In genomic region chr3:186154641-186155040, GRCh38 we compare ENCODE assay signal across 36 cellular contexts.
"Had no signal": no experiment of that assay in that cellular context is flagged by ENCODE, and none has a peak within 500 bp of the region (broad histone marks: within the 10 kb centered on the region; RNA-seq: fewer than 3 reads in every experiment).

No MANE protein-coding gene starts in this region.

- H3K27me3 ChIP-seq: adrenal gland, body of pancreas, brain microvascular endothelial cell, breast epithelium had no signal

- H3K4me3 Mint-ChIP-seq: activated B cell treated with CpG ODN at 0.5 μM for 24 hours; activated CD4-positive, alpha-beta memory T cell treated with anti-CD3 and anti-CD28 coated beads, Interleukin-2, amount 10 ng/mL, durations not matched to agents 7 days and 5 days; activated CD4-positive, alpha-beta T cell treated with anti-CD3 and anti-CD28 coated beads, Interleukin-2, amount 10 ng/mL, durations not matched to agents 7 days and 5 days; activated CD8-positive, alpha-beta memory T cell treated with anti-CD3 and anti-CD28 coated beads, Interleukin-2, amount 10 ng/mL, durations not matched to agents 7 days and 5 days; activated CD8-positive, alpha-beta T cell treated with anti-CD3 and anti-CD28 coated beads, Interleukin-2, amount 10 ng/mL, durations not matched to agents 7 days and 5 days; activated naive CD4-positive, alpha-beta T cell treated with anti-CD3 and anti-CD28 coated beads for 36 hours; activated naive CD8-positive, alpha-beta T cell treated with anti-CD3 and anti-CD28 coated beads for 36 hours; activated T-cell treated with anti-CD3 and anti-CD28 coated beads, Interleukin-2, amount 50 U/mL, for 4 hours; activated T-cell treated with anti-CD3 and anti-CD28 coated beads, Interleukin-2, amount 50 U/mL, for 72 hours; activated T-helper 1 cell treated with anti-CD3 and anti-CD28 coated beads, Interleukin-12 subunit alpha, Interleukin-12 subunit beta, Interleukin-2, Interleukin-4 antibody, amounts not matched to agents 30 ng/mL and 10 ng/mL and 1 ng/mL, durations not matched to agents 14 hours and 24 hours and 36 hours; activated T-helper 17 cell treated with anti-CD3 and anti-CD28 coated beads, Interleukin-2, amount 50 U/mL, for 72 hours; T-helper 1 cell treated with Interleukin-12 subunit alpha and Interleukin-12 subunit beta and Interleukin-4 antibody, amounts not matched to agents 30 μg/mL and 1 μg/mL, for 36 hours; T-helper 2 cell treated with Interferon-gamma antibody and Interleukin-4, amounts not matched to agents 5 μg/mL and 100 μg/mL, for 36 hours had no signal

- H3K27ac Mint-ChIP-seq: activated CD4-positive, alpha-beta memory T cell treated with anti-CD3 and anti-CD28 coated beads, Interleukin-2, amount 10 ng/mL, durations not matched to agents 7 days and 5 days; activated CD4-positive, alpha-beta T cell treated with anti-CD3 and anti-CD28 coated beads, Interleukin-2, amount 10 ng/mL, durations not matched to agents 7 days and 5 days; activated CD8-positive, alpha-beta memory T cell treated with anti-CD3 and anti-CD28 coated beads, Interleukin-2, amount 10 ng/mL, durations not matched to agents 7 days and 5 days; activated CD8-positive, alpha-beta T cell treated with anti-CD3 and anti-CD28 coated beads, Interleukin-2, amount 10 ng/mL, durations not matched to agents 7 days and 5 days; activated naive CD4-positive, alpha-beta T cell treated with anti-CD3 and anti-CD28 coated beads for 36 hours; activated naive CD4-positive, alpha-beta T cell treated with anti-CD3 and anti-CD28 coated beads, Interleukin-2, amount 50 U/mL, for 72 hours; activated naive CD8-positive, alpha-beta T cell treated with anti-CD3 and anti-CD28 coated beads for 36 hours; activated T-cell treated with anti-CD3 and anti-CD28 coated beads, Interleukin-2, amount 50 U/mL, for 72 hours; activated T-helper 1 cell treated with anti-CD3 and anti-CD28 coated beads, Interleukin-12 subunit alpha, Interleukin-12 subunit beta, Interleukin-2, Interleukin-4 antibody, amounts not matched to agents 30 ng/mL and 10 ng/mL and 1 ng/mL, durations not matched to agents 14 hours and 24 hours and 36 hours; activated T-helper 17 cell treated with anti-CD3 and anti-CD28 coated beads, Interleukin-2, amount 50 U/mL, for 72 hours; T-helper 1 cell treated with Interleukin-12 subunit alpha and Interleukin-12 subunit beta and Interleukin-4 antibody, amounts not matched to agents 30 μg/mL and 1 μg/mL, for 36 hours; T-helper 2 cell treated with Interferon-gamma antibody and Interleukin-4, amounts not matched to agents 5 μg/mL and 100 μg/mL, for 36 hours had no signal

- DNase-seq: activated B cell treated with CpG ODN at 0.5 μM for 24 hours; activated CD4-positive, alpha-beta memory T cell treated with anti-CD3 and anti-CD28 coated beads, Interleukin-2, amount 10 ng/mL, durations not matched to agents 7 days and 5 days; activated CD4-positive, alpha-beta T cell treated with anti-CD3 and anti-CD28 coated beads for 48 hours; activated CD4-positive, alpha-beta T cell treated with anti-CD3 and anti-CD28 coated beads, Interleukin-2, amount 10 ng/mL, durations not matched to agents 7 days and 5 days; activated CD4-positive, alpha-beta T cell treated with anti-CD3 and anti-CD28 coated beads, Interleukin-2, amount 50 U/mL, for 48 hours; activated CD4-positive, CD25-positive, alpha-beta regulatory T cell treated with anti-CD3 and anti-CD28 coated beads, Interleukin-2, amount 50 U/mL, for 72 hours; activated CD8-positive, alpha-beta memory T cell treated with anti-CD3 and anti-CD28 coated beads for 24 hours; activated CD8-positive, alpha-beta memory T cell treated with anti-CD3 and anti-CD28 coated beads, Interleukin-2, amount 10 ng/mL, durations not matched to agents 7 days and 5 days; activated CD8-positive, alpha-beta memory T cell treated with anti-CD3 and anti-CD28 coated beads, Interleukin-2, amount 50 U/mL, for 48 hours; activated CD8-positive, alpha-beta T cell treated with anti-CD3 and anti-CD28 coated beads, Interleukin-2, amount 10 ng/mL, durations not matched to agents 7 days and 5 days; activated effector memory CD4-positive, alpha-beta T cell treated with anti-CD3 and anti-CD28 coated beads, Interleukin-2, amount 50 U/mL, for 16 hours; activated gamma-delta T cell treated with Interleukin-2 at 50 U/mL for 16 hours; activated naive CD4-positive, alpha-beta T cell; activated naive CD4-positive, alpha-beta T cell treated with anti-CD3 and anti-CD28 coated beads for 36 hours; activated naive CD4-positive, alpha-beta T cell treated with anti-CD3 and anti-CD28 coated beads, Interleukin-2, amount 50 U/mL, for 16 hours; activated naive CD8-positive, alpha-beta T cell treated with anti-CD3 and anti-CD28 coated beads for 36 hours; activated T-cell treated with anti-CD3 and anti-CD28 coated beads, Interleukin-2, amount 50 U/mL, for 1 hour; activated T-cell treated with anti-CD3 and anti-CD28 coated beads, Interleukin-2, amount 50 U/mL, for 4 hours; activated T-cell treated with anti-CD3 and anti-CD28 coated beads, Interleukin-2, amount 50 U/mL, for 72 hours; adrenal gland; amniotic stem cell; aorta; body of pancreas; brain microvascular endothelial cell; central memory CD4-positive, alpha-beta T cell; cerebellar nuclear complex; T-helper 1 cell; T-helper 2 cell; T-helper 9 cell had no signal

- H3K36me3 ChIP-seq: brain microvascular endothelial cell, breast epithelium had no signal

- ATAC-seq: activated CD8-positive, alpha-beta memory T cell treated with anti-CD3 and anti-CD28 coated beads, Interleukin-2, amount 10 ng/mL, durations not matched to agents 7 days and 5 days; activated CD8-positive, alpha-beta T cell treated with anti-CD3 and anti-CD28 coated beads, Interleukin-2, amount 10 ng/mL, durations not matched to agents 7 days and 5 days; activated naive CD4-positive, alpha-beta T cell treated with anti-CD3 and anti-CD28 coated beads, Interleukin-2, amount 50 U/mL, for 72 hours; activated T-cell treated with anti-CD3 and anti-CD28 coated beads, Interleukin-2, amount 50 U/mL, for 4 hours; activated T-cell treated with anti-CD3 and anti-CD28 coated beads, Interleukin-2, amount 50 U/mL, for 72 hours; activated T-helper 17 cell treated with anti-CD3 and anti-CD28 coated beads, Interleukin-2, amount 50 U/mL, for 72 hours; body of pancreas had no signal

- H3K9me3 ChIP-seq: adrenal gland, body of pancreas, breast epithelium had no signal

- H3K27ac ChIP-seq: adrenal gland, body of pancreas, brain microvascular endothelial cell, breast epithelium, VCaP had no signal

- H3K9me3 Mint-ChIP-seq: activated B cell treated with CpG ODN at 0.5 μM for 24 hours; activated CD4-positive, alpha-beta memory T cell treated with anti-CD3 and anti-CD28 coated beads, Interleukin-2, amount 10 ng/mL, durations not matched to agents 7 days and 5 days; activated CD4-positive, alpha-beta T cell treated with anti-CD3 and anti-CD28 coated beads, Interleukin-2, amount 10 ng/mL, durations not matched to agents 7 days and 5 days; activated naive CD4-positive, alpha-beta T cell treated with anti-CD3 and anti-CD28 coated beads for 36 hours; activated T-cell treated with anti-CD3 and anti-CD28 coated beads, Interleukin-2, amount 50 U/mL, for 4 hours; activated T-helper 1 cell treated with anti-CD3 and anti-CD28 coated beads, Interleukin-12 subunit alpha, Interleukin-12 subunit beta, Interleukin-2, Interleukin-4 antibody, amounts not matched to agents 30 ng/mL and 10 ng/mL and 1 ng/mL, durations not matched to agents 14 hours and 24 hours and 36 hours; activated T-helper 17 cell treated with anti-CD3 and anti-CD28 coated beads, Interleukin-2, amount 50 U/mL, for 72 hours; T-helper 1 cell treated with Interleukin-12 subunit alpha and Interleukin-12 subunit beta and Interleukin-4 antibody, amounts not matched to agents 30 μg/mL and 1 μg/mL, for 36 hours; T-helper 2 cell treated with Interferon-gamma antibody and Interleukin-4, amounts not matched to agents 5 μg/mL and 100 μg/mL, for 36 hours had no signal

- H3K27me3 Mint-ChIP-seq: activated B cell treated with CpG ODN at 0.5 μM for 24 hours had no signal

- H3K4me1 ChIP-seq: adrenal gland, breast epithelium had no signal

- H3K4me3 ChIP-seq: adrenal gland, body of pancreas, breast epithelium had no signal

- H3K36me3 Mint-ChIP-seq: activated naive CD8-positive, alpha-beta T cell treated with anti-CD3 and anti-CD28 coated beads for 36 hours had no signal
